20 cellular contexts compared by ENCODE assay signal in the genomic region with DNA sequence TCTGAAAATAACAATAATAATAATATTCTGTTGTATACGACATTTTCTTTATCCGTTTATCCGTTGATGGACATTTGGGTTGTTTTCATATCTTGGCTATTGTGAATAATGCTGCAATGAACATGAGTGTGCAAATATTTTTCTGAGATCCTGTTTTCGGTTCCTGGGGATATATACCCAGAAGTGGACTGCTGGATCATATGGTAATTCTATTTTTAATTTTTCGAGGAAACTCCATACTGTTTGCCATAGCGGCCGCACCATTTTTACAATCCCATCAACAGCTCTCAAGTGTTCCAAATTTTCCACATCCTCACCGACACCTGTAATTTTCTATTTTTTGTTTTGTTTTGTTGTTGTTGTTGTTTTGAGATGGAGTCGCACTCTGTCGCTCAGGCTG. TPM values are rescaled to one million over a fixed set of nuclear protein-coding genes. Genes with fewer than 3 reads are reported as not detected.
DNase-seq lines count a peak whose midpoint lies in the region; TF ChIP-seq lines count a peak whose summit lies in the region.
"Had no signal": no experiment of that assay in that cellular context is flagged by ENCODE, and none has a peak within 500 bp of the region (broad histone marks: within the 10 kb centered on the region; RNA-seq: fewer than 3 reads in every experiment).

No MANE protein-coding gene starts in this region.

- H3K4me1 Mint-ChIP-seq in CD14-positive monocyte (peaks cover 60% of the 10 kb centered on the region), Calu3 (ENCODE audit: low read depth, unreplicated experiment) (peaks cover 38% of the 10 kb centered on the region)

- CTCF ChIA-PET in Calu3 (lab: Charles Lee), result no interaction called here

- no peaks in the 10 kb centered on the region for H3K9me3 ChIP-seq in mucosa of stomach (ENCODE audit: control insufficient read depth, low read length)
- H3K9me3 ChIP-seq: HAP-1 had no signal

- peak overlapping the region; percentile 94 to 99 (median 96) for H3K27ac Mint-ChIP-seq in CD14-positive monocyte
- H3K27ac Mint-ChIP-seq in Calu3 (ENCODE audit: unreplicated experiment), result peak overlapping the region; percentile 99
- H3K27ac Mint-ChIP-seq: CD4-positive, alpha-beta T cell; CD8-positive, alpha-beta memory T cell; HFFc6 had no signal

- intact Hi-C loops in CD14-positive monocyte (cut with micrococcal nuclease) (no loop called here), Calu3 (cut with micrococcal nuclease; ENCODE audit: unreplicated experiment) (no loop called here)

- peak overlapping the region; percentile 34 for H3K9ac ChIP-seq in mucosa of stomach (ENCODE audit: low read length)

- H3K4me3 Mint-ChIP-seq in CD14-positive monocyte, result peak overlapping the region in 1 of 2 donors; percentile 85
- no peak overlapping the region for H3K4me3 Mint-ChIP-seq in Calu3 (ENCODE audit: low read depth, unreplicated experiment)
- H3K4me3 Mint-ChIP-seq: CD4-positive, alpha-beta T cell; CD8-positive, alpha-beta memory T cell; HFFc6 had no signal

- no TSS peak for BruUV-seq in Calu3 (replicated peaks; lab: Mats Ljungman, UMichigan)

- peaks cover 29% of the 10 kb centered on the region for H3K4me1 ChIP-seq in mucosa of stomach (ENCODE audit: control insufficient read depth, insufficient read depth, low read length)

- H3K36me3 ChIP-seq in mucosa of stomach (ENCODE audit: control insufficient read depth, insufficient read depth, low read length), result no peaks in the 10 kb centered on the region
- H3K36me3 ChIP-seq: HAP-1 had no signal

- no peak overlapping the region for H3K4me3 ChIP-seq in mucosa of stomach (ENCODE audit: low read length)
- H3K4me3 ChIP-seq: HAP-1 had no signal

- peaks cover 10% of the 10 kb centered on the region for H3K27me3 ChIP-seq in mucosa of stomach (ENCODE audit: control insufficient read depth, insufficient read depth, low read length)

- H3K9me3 Mint-ChIP-seq in CD14-positive monocyte (peaks cover 0 to 2% (median 0%) of the 10 kb centered on the region in 7 donors), Calu3 (ENCODE audit: low read depth, unreplicated experiment) (no peaks in the 10 kb centered on the region)
- H3K9me3 Mint-ChIP-seq: CD4-positive, alpha-beta T cell; CD8-positive, alpha-beta memory T cell; HFFc6 had no signal

- peaks cover 17 to 21% (median 20%) of the 10 kb centered on the region in 3 donors for H3K27me3 Mint-ChIP-seq in CD14-positive monocyte (ENCODE audit: low read depth in 3 of 3)
- no peaks in the 10 kb centered on the region for H3K27me3 Mint-ChIP-seq in Calu3 (ENCODE audit: unreplicated experiment)

- no peak for TF ChIP-seq CTCF in CD14-positive monocyte (IDR thresholded peaks at IDR 0.05)
- TF ChIP-seq CTCF in Calu3 (IDR thresholded peaks at IDR 0.05; ENCODE audit: unreplicated experiment), result no peak
- no peak for TF ChIP-seq CTCF in GM20000 (IDR thresholded peaks at IDR 0.05; ENCODE audit: extremely low read depth, missing control alignments)

- DNase-seq in CD14-positive monocyte (ENCODE audit: low spot score), result no peak
- no peak for DNase-seq in Calu3
- DNase-seq in GM20000 (ENCODE audit: low spot score), result no peak
- DNase-seq in NCI-H510A treated with DMSO at 0.1 percent for 48 hours (lab: John Stamatoyannopoulos, UW), result no peak
- DNase-seq in SHP77 (lab: John Stamatoyannopoulos, UW), result no peak
- DNase-seq: 8988T; C1 segment of cervical spinal cord; CD4-positive, alpha-beta T cell; DMS53; DMS79 treated with DMSO at 0.1 percent for 48 hours; GF-D8; GOT3; HFFc6 had no signal

- H3K36me3 Mint-ChIP-seq in CD14-positive monocyte (no peaks in the 10 kb centered on the region), Calu3 (ENCODE audit: insufficient read depth, unreplicated experiment) (peaks cover 8% of the 10 kb centered on the region)
- H3K36me3 Mint-ChIP-seq: CD8-positive, alpha-beta memory T cell had no signal

RNA-seq across cellular contexts. Expression of a gene that starts 5.3 kb away (rescaled TPM):
- not detected for polyA plus RNA-seq in CD14-positive monocyte
- not detected in 2 replicates for total RNA-seq in Calu3 (2022)
- total RNA-seq: A673; CD4-positive, alpha-beta T cell; CD8-positive, alpha-beta memory T cell; Daoy; G401; HFFc6 had no signal
- polyA plus RNA-seq: BJ; CD8-positive, alpha-beta memory T cell had no signal

RNA-seq across cellular contexts. Expression of a gene that starts 5.6 kb away (rescaled TPM):
- not detected for polyA plus RNA-seq in CD14-positive monocyte
- total RNA-seq in Calu3 (2022), result 7.9 and 13.2 TPM in 2 replicates
- total RNA-seq: A673; CD4-positive, alpha-beta T cell; Daoy; HFFc6 had no signal
- polyA plus RNA-seq: BJ; CD8-positive, alpha-beta memory T cell had no signal

RNA-seq across cellular contexts. Expression of a gene that starts 15.9 kb away (rescaled TPM):
- 100 to 1,000 TPM; 363 to 405 TPM for polyA plus RNA-seq in CD14-positive monocyte
- 269 TPM in 2 replicates for total RNA-seq in Calu3 (2022)

RNA-seq across cellular contexts. Expression of a gene that starts 24.1 kb away (rescaled TPM):
- 1 to 10 TPM; 2.1 to 3.1 TPM for polyA plus RNA-seq in CD14-positive monocyte
- total RNA-seq in Calu3 (2022), result not detected in 2 replicates
- total RNA-seq: A673; CD4-positive, alpha-beta T cell; Daoy; G401; HFFc6 had no signal

RNA-seq across cellular contexts. Expression of a gene that starts 37.2 kb away (rescaled TPM):
- 10 to 100 TPM; 11.0 to 12.9 TPM for polyA plus RNA-seq in CD14-positive monocyte
- 10.3 and 15.5 TPM in 2 replicates for total RNA-seq in Calu3 (2022)
- total RNA-seq: A673; CD4-positive, alpha-beta T cell; G401 had no signal
- polyA plus RNA-seq: CD8-positive, alpha-beta memory T cell had no signal
